ENCODE assay signal across 1 cellular context in genomic region chr17:15893333-15894024, GRCh38.
TF ChIP-seq lines count a peak whose summit lies in the region.

No MANE protein-coding gene starts in this region.

TF ChIP-seq in H1, 55 proteins besides CTCF, POLR2A, EP300 and RAD21 (continued from another document):
- no peak for TF ChIP-seq RNF2 (IDR thresholded peaks at IDR 0.05; ENCODE audit: borderline replicate concordance, low read depth, low read length, missing control alignments, poor library complexity, severe bottlenecking)
- no peak for TF ChIP-seq YY1 (IDR thresholded peaks at IDR 0.05; ENCODE audit: low read depth, low read length)
- no peak for TF ChIP-seq SP1 (IDR thresholded peaks at IDR 0.05; ENCODE audit: low read depth, low read length)
- TF ChIP-seq E2F6 (IDR thresholded peaks at IDR 0.05) = no peak
- TF ChIP-seq SP2 (IDR thresholded peaks at IDR 0.05; ENCODE audit: low read length) = no peak
- TF ChIP-seq BRCA1 (IDR thresholded peaks at IDR 0.05; ENCODE audit: low read depth, low read length) = no peak
- TF ChIP-seq JUND (IDR thresholded peaks at IDR 0.05; ENCODE audit: low read length) = no peak
- no peak for TF ChIP-seq RFX5 (IDR thresholded peaks at IDR 0.05; ENCODE audit: borderline replicate concordance, low read depth, low read length)
- no peak for TF ChIP-seq TAF7 (optimal IDR thresholded peaks at IDR 0.05; ENCODE audit: borderline replicate concordance, low read depth, low read length)
- no peak for TF ChIP-seq CHD1 (IDR thresholded peaks at IDR 0.05; ENCODE audit: low read depth, low read length)
- no peak for TF ChIP-seq KDM5A (IDR thresholded peaks at IDR 0.05; ENCODE audit: low read length)
- TF ChIP-seq, protein P1, sequence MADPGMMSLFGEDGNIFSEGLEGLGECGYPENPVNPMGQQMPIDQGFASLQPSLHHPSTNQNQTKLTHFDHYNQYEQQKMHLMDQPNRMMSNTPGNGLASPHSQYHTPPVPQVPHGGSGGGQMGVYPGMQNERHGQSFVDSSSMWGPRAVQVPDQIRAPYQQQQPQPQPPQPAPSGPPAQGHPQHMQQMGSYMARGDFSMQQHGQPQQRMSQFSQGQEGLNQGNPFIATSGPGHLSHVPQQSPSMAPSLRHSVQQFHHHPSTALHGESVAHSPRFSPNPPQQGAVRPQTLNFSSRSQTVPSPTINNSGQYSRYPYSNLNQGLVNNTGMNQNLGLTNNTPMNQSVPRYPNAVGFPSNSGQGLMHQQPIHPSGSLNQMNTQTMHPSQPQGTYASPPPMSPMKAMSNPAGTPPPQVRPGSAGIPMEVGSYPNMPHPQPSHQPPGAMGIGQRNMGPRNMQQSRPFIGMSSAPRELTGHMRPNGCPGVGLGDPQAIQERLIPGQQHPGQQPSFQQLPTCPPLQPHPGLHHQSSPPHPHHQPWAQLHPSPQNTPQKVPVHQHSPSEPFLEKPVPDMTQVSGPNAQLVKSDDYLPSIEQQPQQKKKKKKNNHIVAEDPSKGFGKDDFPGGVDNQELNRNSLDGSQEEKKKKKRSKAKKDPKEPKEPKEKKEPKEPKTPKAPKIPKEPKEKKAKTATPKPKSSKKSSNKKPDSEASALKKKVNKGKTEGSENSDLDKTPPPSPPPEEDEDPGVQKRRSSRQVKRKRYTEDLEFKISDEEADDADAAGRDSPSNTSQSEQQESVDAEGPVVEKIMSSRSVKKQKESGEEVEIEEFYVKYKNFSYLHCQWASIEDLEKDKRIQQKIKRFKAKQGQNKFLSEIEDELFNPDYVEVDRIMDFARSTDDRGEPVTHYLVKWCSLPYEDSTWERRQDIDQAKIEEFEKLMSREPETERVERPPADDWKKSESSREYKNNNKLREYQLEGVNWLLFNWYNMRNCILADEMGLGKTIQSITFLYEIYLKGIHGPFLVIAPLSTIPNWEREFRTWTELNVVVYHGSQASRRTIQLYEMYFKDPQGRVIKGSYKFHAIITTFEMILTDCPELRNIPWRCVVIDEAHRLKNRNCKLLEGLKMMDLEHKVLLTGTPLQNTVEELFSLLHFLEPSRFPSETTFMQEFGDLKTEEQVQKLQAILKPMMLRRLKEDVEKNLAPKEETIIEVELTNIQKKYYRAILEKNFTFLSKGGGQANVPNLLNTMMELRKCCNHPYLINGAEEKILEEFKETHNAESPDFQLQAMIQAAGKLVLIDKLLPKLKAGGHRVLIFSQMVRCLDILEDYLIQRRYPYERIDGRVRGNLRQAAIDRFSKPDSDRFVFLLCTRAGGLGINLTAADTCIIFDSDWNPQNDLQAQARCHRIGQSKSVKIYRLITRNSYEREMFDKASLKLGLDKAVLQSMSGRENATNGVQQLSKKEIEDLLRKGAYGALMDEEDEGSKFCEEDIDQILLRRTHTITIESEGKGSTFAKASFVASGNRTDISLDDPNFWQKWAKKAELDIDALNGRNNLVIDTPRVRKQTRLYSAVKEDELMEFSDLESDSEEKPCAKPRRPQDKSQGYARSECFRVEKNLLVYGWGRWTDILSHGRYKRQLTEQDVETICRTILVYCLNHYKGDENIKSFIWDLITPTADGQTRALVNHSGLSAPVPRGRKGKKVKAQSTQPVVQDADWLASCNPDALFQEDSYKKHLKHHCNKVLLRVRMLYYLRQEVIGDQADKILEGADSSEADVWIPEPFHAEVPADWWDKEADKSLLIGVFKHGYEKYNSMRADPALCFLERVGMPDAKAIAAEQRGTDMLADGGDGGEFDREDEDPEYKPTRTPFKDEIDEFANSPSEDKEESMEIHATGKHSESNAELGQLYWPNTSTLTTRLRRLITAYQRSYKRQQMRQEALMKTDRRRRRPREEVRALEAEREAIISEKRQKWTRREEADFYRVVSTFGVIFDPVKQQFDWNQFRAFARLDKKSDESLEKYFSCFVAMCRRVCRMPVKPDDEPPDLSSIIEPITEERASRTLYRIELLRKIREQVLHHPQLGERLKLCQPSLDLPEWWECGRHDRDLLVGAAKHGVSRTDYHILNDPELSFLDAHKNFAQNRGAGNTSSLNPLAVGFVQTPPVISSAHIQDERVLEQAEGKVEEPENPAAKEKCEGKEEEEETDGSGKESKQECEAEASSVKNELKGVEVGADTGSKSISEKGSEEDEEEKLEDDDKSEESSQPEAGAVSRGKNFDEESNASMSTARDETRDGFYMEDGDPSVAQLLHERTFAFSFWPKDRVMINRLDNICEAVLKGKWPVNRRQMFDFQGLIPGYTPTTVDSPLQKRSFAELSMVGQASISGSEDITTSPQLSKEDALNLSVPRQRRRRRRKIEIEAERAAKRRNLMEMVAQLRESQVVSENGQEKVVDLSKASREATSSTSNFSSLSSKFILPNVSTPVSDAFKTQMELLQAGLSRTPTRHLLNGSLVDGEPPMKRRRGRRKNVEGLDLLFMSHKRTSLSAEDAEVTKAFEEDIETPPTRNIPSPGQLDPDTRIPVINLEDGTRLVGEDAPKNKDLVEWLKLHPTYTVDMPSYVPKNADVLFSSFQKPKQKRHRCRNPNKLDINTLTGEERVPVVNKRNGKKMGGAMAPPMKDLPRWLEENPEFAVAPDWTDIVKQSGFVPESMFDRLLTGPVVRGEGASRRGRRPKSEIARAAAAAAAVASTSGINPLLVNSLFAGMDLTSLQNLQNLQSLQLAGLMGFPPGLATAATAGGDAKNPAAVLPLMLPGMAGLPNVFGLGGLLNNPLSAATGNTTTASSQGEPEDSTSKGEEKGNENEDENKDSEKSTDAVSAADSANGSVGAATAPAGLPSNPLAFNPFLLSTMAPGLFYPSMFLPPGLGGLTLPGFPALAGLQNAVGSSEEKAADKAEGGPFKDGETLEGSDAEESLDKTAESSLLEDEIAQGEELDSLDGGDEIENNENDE (IDR thresholded peaks at IDR 0.05; ENCODE audit: insufficient replicate concordance, low read length) = no peak
